ENCODE assay signal across 22 cellular contexts in the genomic region with DNA sequence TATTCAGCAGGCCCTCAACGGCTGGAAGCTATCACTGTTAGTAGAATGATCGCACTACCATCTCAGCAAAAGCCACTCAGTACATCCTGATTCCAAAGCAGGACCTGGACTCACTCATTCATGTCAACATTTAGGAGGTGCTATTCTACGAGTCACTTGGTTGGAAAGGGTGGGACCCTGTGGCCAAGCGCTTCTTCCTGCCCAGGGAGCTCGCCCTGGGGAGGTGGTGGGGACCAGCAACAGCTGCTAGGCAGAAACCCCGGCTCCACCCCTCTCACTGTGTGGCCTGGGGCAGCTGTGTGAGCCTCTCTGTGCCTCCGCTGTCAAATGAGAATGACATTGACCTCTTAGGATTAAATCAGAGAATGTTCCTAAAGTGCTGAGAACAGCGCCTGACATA.
"Had no signal": no experiment of that assay in that cellular context is flagged by ENCODE, and none has a peak within 500 bp of the region (broad histone marks: within the 10 kb centered on the region; RNA-seq: fewer than 3 reads in every experiment).

No MANE protein-coding gene starts in this region.

- H3K4me3 Mint-ChIP-seq: activated naive CD4-positive, alpha-beta T cell treated with anti-CD3 and anti-CD28 coated beads for 36 hours; activated naive CD8-positive, alpha-beta T cell; activated T-helper 17 cell treated with anti-CD3 and anti-CD28 coated beads, Interleukin-2, amount 50 U/mL, for 72 hours; T-helper 1 cell treated with Interleukin-12 subunit alpha and Interleukin-12 subunit beta and Interleukin-4 antibody, amounts not matched to agents 30 μg/mL and 1 μg/mL, for 36 hours; WTC11 had no signal

- H3K27ac ChIP-seq: adrenal gland, breast epithelium had no signal

- H3K4me1 Mint-ChIP-seq: activated T-helper 17 cell treated with anti-CD3 and anti-CD28 coated beads, Interleukin-2, amount 50 U/mL, for 72 hours had no signal

- ATAC-seq: activated T-helper 17 cell treated with anti-CD3 and anti-CD28 coated beads, Interleukin-2, amount 50 U/mL, for 72 hours had no signal

- H3K4me3 ChIP-seq: adrenal gland, breast epithelium had no signal

- DNase-seq: activated CD4-positive, alpha-beta T cell treated with anti-CD3 and anti-CD28 coated beads for 48 hours; activated CD4-positive, alpha-beta T cell treated with anti-CD3 and anti-CD28 coated beads, Interleukin-2, amount 50 U/mL, for 4 hours; activated CD4-positive, CD25-positive, alpha-beta regulatory T cell treated with anti-CD3 and anti-CD28 coated beads, Interleukin-2, amount 50 U/mL, for 72 hours; activated gamma-delta T cell; activated naive CD4-positive, alpha-beta T cell treated with anti-CD3 and anti-CD28 coated beads for 36 hours; activated T-cell treated with anti-CD3 and anti-CD28 coated beads for 4 hours; activated T-cell treated with anti-CD3 and anti-CD28 coated beads, Interleukin-2, amount 50 U/mL, for 48 hours; anterior cingulate cortex; caudate nucleus; KG1; NCI-H1048; NCI-H146; NCI-H187 treated with DMSO at 0.1 percent for 48 hours; NCI-H2081 treated with DMSO at 0.1 percent for 48 hours; NCI-H446; NCI-H524 had no signal

- H3K27me3 ChIP-seq: adrenal gland, breast epithelium had no signal

- H3K9me3 Mint-ChIP-seq: activated T-helper 17 cell treated with anti-CD3 and anti-CD28 coated beads, Interleukin-2, amount 50 U/mL, for 72 hours; T-helper 1 cell treated with Interleukin-12 subunit alpha and Interleukin-12 subunit beta and Interleukin-4 antibody, amounts not matched to agents 30 μg/mL and 1 μg/mL, for 36 hours had no signal

- H3K27ac Mint-ChIP-seq: activated naive CD8-positive, alpha-beta T cell; activated T-helper 17 cell treated with anti-CD3 and anti-CD28 coated beads, Interleukin-2, amount 50 U/mL, for 72 hours; T-helper 1 cell treated with Interleukin-12 subunit alpha and Interleukin-12 subunit beta and Interleukin-4 antibody, amounts not matched to agents 30 μg/mL and 1 μg/mL, for 36 hours; WTC11 had no signal

- H3K4me1 ChIP-seq: breast epithelium had no signal

- H3K27me3 Mint-ChIP-seq: activated naive CD8-positive, alpha-beta T cell; activated T-helper 17 cell treated with anti-CD3 and anti-CD28 coated beads, Interleukin-2, amount 50 U/mL, for 72 hours had no signal

- H3K36me3 ChIP-seq: adrenal gland, breast epithelium had no signal

- H3K9me3 ChIP-seq: adrenal gland had no signal
